In genomic region chr14:38039526-38039925, GRCh38 we compare ENCODE assay signal across 24 cellular contexts.
DNase-seq lines count a peak whose midpoint lies in the region; ATAC-seq and TF ChIP-seq lines count a peak whose summit lies in the region.
"Had no signal": no experiment of that assay in that cellular context is flagged by ENCODE, and none has a peak within 500 bp of the region (broad histone marks: within the 10 kb centered on the region; RNA-seq: fewer than 3 reads in every experiment).

No MANE protein-coding gene starts in this region.

- H2BK120ac ChIP-seq in mesenchymal stem cell (ENCODE audit: low read depth, low read length) = no peak overlapping the region

- H3K27ac ChIP-seq in RWPE2 (ENCODE audit: poor library complexity, severe bottlenecking) (no peak overlapping the region), mesenchymal stem cell (ENCODE audit: low read length, poor library complexity, severe bottlenecking) (no peak overlapping the region)
- H3K27ac ChIP-seq: adrenal gland, body of pancreas, ovary, testis, VCaP had no signal

- no peak overlapping the region for H2AK5ac ChIP-seq in mesenchymal stem cell (ENCODE audit: low read length, severe bottlenecking)

- no peak overlapping the region for H3K23ac ChIP-seq in mesenchymal stem cell (ENCODE audit: low read length in 2 of 2)

- H3K18ac ChIP-seq in mesenchymal stem cell (ENCODE audit: low read depth in 1 of 2, low read length in 2 of 2) = no peak overlapping the region

- no peak overlapping the region for H3K4me2 ChIP-seq in mesenchymal stem cell (ENCODE audit: low read length, poor library complexity, severe bottlenecking)

- H4K8ac ChIP-seq in mesenchymal stem cell (ENCODE audit: low read length) = no peak overlapping the region

- H3K9me3 ChIP-seq in RWPE2 (ENCODE audit: severe bottlenecking) (no peaks in the 10 kb centered on the region), mesenchymal stem cell (ENCODE audit: control insufficient read depth, low read length) (no peaks in the 10 kb centered on the region)
- H3K9me3 ChIP-seq: adrenal gland, body of pancreas, ovary, testis had no signal

- H3K4me3 ChIP-seq in HFF-Myc (replicated peaks; ENCODE audit: low read depth, low read length) (no peak overlapping the region), RWPE2 (ENCODE audit: severe bottlenecking) (no peak overlapping the region), mesenchymal stem cell (ENCODE audit: insufficient read depth in 1 of 2, low read depth in 1 of 2, low read length in 2 of 2) (no peak overlapping the region)
- H3K4me3 ChIP-seq: adrenal gland, body of pancreas, ovary, testis had no signal

- no peaks in the 10 kb centered on the region for H3K4me1 ChIP-seq in RWPE2 (ENCODE audit: insufficient read depth, poor library complexity, severe bottlenecking)
- no peaks in the 10 kb centered on the region for H3K4me1 ChIP-seq in mesenchymal stem cell (ENCODE audit: control insufficient read depth, insufficient read depth, low read depth, low read length)
- H3K4me1 ChIP-seq: adrenal gland, testis had no signal

- no peak overlapping the region for H4K91ac ChIP-seq in mesenchymal stem cell (ENCODE audit: low read length)

- no peak overlapping the region for H3K4ac ChIP-seq in mesenchymal stem cell (ENCODE audit: low read depth in 1 of 2, low read length in 2 of 2)

- H3K36me3 ChIP-seq in RWPE2 (ENCODE audit: low read depth) (no peaks in the 10 kb centered on the region), mesenchymal stem cell (ENCODE audit: control insufficient read depth in 1 of 2, insufficient read depth in 2 of 2, low read depth in 1 of 2, low read length in 2 of 2) (no peaks in the 10 kb centered on the region)
- H3K36me3 ChIP-seq: adrenal gland, ovary had no signal

- no peaks in the 10 kb centered on the region for H3K27me3 ChIP-seq in RWPE2 (ENCODE audit: insufficient read depth, poor library complexity, severe bottlenecking)
- H3K27me3 ChIP-seq in mesenchymal stem cell (ENCODE audit: control insufficient read depth in 1 of 2, insufficient read depth in 1 of 2, low read length in 2 of 2) = no peaks in the 10 kb centered on the region
- H3K27me3 ChIP-seq: adrenal gland, body of pancreas, ovary, testis had no signal

- H2BK12ac ChIP-seq in mesenchymal stem cell (ENCODE audit: low read length in 2 of 2) = no peak overlapping the region

- no peak for TF ChIP-seq CTCF in HFF-Myc (IDR thresholded peaks at IDR 0.05; ENCODE audit: low read depth, low read length, missing control alignments)
- TF ChIP-seq CTCF in RWPE2 (IDR thresholded peaks at IDR 0.05; ENCODE audit: poor library complexity, severe bottlenecking) = no peak

- DNase-seq in DMS79 treated with DMSO at 0.1 percent for 48 hours (lab: John Stamatoyannopoulos, UW) (peak; percentile 97), HFF-Myc (ENCODE audit: extremely low read depth, low read depth) (peak; percentile 29), RWPE2 (ENCODE audit: low spot score) (no peak), mesenchymal stem cell (peak; percentile 61), NCI-H748 (lab: John Stamatoyannopoulos, UW; ENCODE audit: unreplicated experiment) (no peak)
- DNase-seq in stimulated activated CD4-positive, alpha-beta T cell treated with anti-CD3 and anti-CD28 coated beads, Interleukin-4, amount 100 ng/mL, for 1 hour = no peak
- DNase-seq: activated CD4-positive, alpha-beta T cell treated with anti-CD3 and anti-CD28 coated beads for 36 hours; activated CD8-positive, alpha-beta memory T cell treated with anti-CD3 and anti-CD28 coated beads, Interleukin-2, amount 50 U/mL, for 48 hours; activated CD8-positive, alpha-beta T cell treated with anti-CD3 and anti-CD28 coated beads for 36 hours; activated naive CD4-positive, alpha-beta T cell treated with Interleukin-2 at 50 U/mL for 16 hours; adrenal gland; body of pancreas; erythroblast; left colon; NCI-H1930; NCI-H526; ovary; SHP77 treated with DMSO at 0.1 percent for 48 hours; stimulated activated naive CD4-positive, alpha-beta T cell; testis had no signal

- H2BK5ac ChIP-seq in mesenchymal stem cell (ENCODE audit: low read depth, low read length, poor library complexity, severe bottlenecking) = no peak overlapping the region

- WGBS in mesenchymal stem cell = 55% methylated on average over 1 of the region's 2 CpGs

- H3K14ac ChIP-seq in mesenchymal stem cell (ENCODE audit: low read length in 2 of 2) = no peak overlapping the region

- H2AFZ ChIP-seq in mesenchymal stem cell (ENCODE audit: low read depth, low read length) = no peak overlapping the region

- H2BK15ac ChIP-seq in mesenchymal stem cell (ENCODE audit: low read depth, poor library complexity, severe bottlenecking) = no peak overlapping the region

- no peak overlapping the region for H3K9ac ChIP-seq in mesenchymal stem cell (ENCODE audit: low read length)

- H3K79me1 ChIP-seq in mesenchymal stem cell (replicated peaks; ENCODE audit: low read length, poor library complexity, severe bottlenecking) = no peaks in the 10 kb centered on the region

- peak; percentile 68 for ATAC-seq in RWPE2 (ENCODE audit: low read depth)
- ATAC-seq in HG03457 (IDR thresholded peaks at IDR 0.05; ENCODE audit: unreplicated experiment) = no peak
- ATAC-seq in GM18498 (IDR thresholded peaks at IDR 0.05; ENCODE audit: unreplicated experiment) = no peak
- ATAC-seq: activated CD4-positive, alpha-beta T cell treated with anti-CD3 and anti-CD28 coated beads for 36 hours; activated CD8-positive, alpha-beta T cell treated with anti-CD3 and anti-CD28 coated beads for 36 hours; body of pancreas; left colon; Panc1 had no signal

Comparison
In these comparisons a context has a peak if more than half of its experiments do, and no peak if none do; other contexts are left out.
1. DNase-seq: peak in DMS79 treated with DMSO at 0.1 percent for 48 hours (single experiment), HFF-Myc (single experiment) and mesenchymal stem cell (single experiment); none in RWPE2 (single experiment), NCI-H748 (single experiment) and stimulated activated CD4-positive, alpha-beta T cell treated with anti-CD3 and anti-CD28 coated beads, Interleukin-4, amount 100 ng/mL, for 1 hour (single experiment).